ENCODE assay signal across 7 cellular contexts in the genomic region with DNA sequence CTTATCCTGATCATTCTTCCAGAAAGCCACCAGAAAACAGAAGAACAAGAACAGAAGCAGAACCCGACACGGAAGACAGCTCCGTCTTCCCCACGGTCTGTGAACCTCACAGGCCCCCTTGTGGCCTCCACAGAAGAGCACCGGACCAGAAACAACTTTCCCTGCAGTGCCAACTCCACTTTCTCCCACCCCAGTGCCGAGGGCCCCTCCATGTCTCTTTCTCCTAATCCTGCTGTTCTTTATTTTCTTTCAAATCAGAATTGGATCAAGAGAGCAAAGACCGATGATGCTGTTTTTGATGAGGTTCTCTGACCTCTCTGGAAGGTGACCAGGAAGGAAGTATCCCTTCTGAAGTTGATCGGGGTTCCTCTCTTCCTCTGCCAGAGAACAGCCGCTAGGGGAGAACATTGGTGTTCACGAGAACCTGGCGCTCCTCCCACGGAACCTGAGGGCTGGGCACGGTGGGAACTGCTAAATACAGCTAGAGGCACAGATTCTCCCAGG. TPM values are rescaled to one million over a fixed set of nuclear protein-coding genes. Genes with fewer than 3 reads are reported as not detected.
DNase-seq lines count a peak whose midpoint lies in the region; ATAC-seq, FAIRE-seq and TF ChIP-seq lines count a peak whose summit lies in the region.

No MANE protein-coding gene starts in this region.

- H3K79me2 ChIP-seq in DND-41 (ENCODE audit: insufficient read depth, low read length) (no peaks in the 10 kb centered on the region), endothelial cell of umbilical vein (ENCODE audit: control insufficient read depth, insufficient read depth, low read length) (no peaks in the 10 kb centered on the region)

- CTCF ChIA-PET in endothelial cell of umbilical vein (lab: Charles Lee) = interaction anchor here (0.5 to 4.7 kb wide), 23 partner anchors 9 to 855 kb away, joined by 3 to 95 read pairs (median 4); no protein-coding TSS in a partner anchor

- H2AFZ ChIP-seq in DND-41 (ENCODE audit: low read depth, low read length) (no peak overlapping the region), endothelial cell of umbilical vein (ENCODE audit: low read depth, low read length) (no peak overlapping the region)

- H3K27me3 Mint-ChIP-seq in nephron progenitor cell (ENCODE audit: low read depth, poor library complexity) = peaks cover 34% of the 10 kb centered on the region

- H3K4me1 ChIP-seq in DND-41 (ENCODE audit: insufficient read depth, low read length) (no peaks in the 10 kb centered on the region), SJCRH30 (peaks cover 22% of the 10 kb centered on the region), endothelial cell of umbilical vein (ENCODE audit: control insufficient read depth, extremely low read depth, insufficient read depth, low read length) (no peaks in the 10 kb centered on the region)

- H4K20me1 ChIP-seq in DND-41 (ENCODE audit: insufficient read depth, low read length) = no peaks in the 10 kb centered on the region
- no peaks in the 10 kb centered on the region for H4K20me1 ChIP-seq in endothelial cell of umbilical vein (replicated peaks; ENCODE audit: control insufficient read depth, extremely low read depth, insufficient read depth, low read length)

- no peak overlapping the region for H3K27ac Mint-ChIP-seq in nephron progenitor cell

- H3K27me3 ChIP-seq in DND-41 (ENCODE audit: insufficient read depth, low read length, poor library complexity) (peaks cover 24% of the 10 kb centered on the region), SJCRH30 (no peaks in the 10 kb centered on the region), endothelial cell of umbilical vein (ENCODE audit: control insufficient read depth in 2 of 2, insufficient read depth in 2 of 2, low read length in 2 of 2) (peaks cover 15 to 24% of the 10 kb centered on the region in 2 experiments)

- no peaks in the 10 kb centered on the region for H3K36me3 Mint-ChIP-seq in nephron progenitor cell (ENCODE audit: low read depth)

- intact Hi-C loops in endothelial cell of umbilical vein (cut with micrococcal nuclease) = loop anchor here (1.0 kb wide), 1 partner anchor 39 kb away; no protein-coding TSS in a partner anchor

- no peaks in the 10 kb centered on the region for H3K9me1 ChIP-seq in endothelial cell of umbilical vein (replicated peaks; ENCODE audit: control insufficient read depth, extremely low read depth, insufficient read depth, low read length)

- peak; percentile 53 for TF ChIP-seq CTCF in DND-41 (IDR thresholded peaks at IDR 0.05; ENCODE audit: borderline replicate concordance, extremely low read depth, low read length, poor library complexity, severe bottlenecking)
- peak; percentile 60 to 81 for TF ChIP-seq CTCF in endothelial cell of umbilical vein (IDR thresholded peaks at IDR 0.05; ENCODE audit: extremely low read depth in 1 of 2, insufficient read depth in 1 of 2, low read depth in 1 of 2, low read length in 2 of 2)
- peak; percentile 58 for TF ChIP-seq CTCF in nephron progenitor cell (IDR thresholded peaks at IDR 0.05)

- peak; percentile 13 for DNase-seq in DND-41
- DNase-seq in HS-27A (ENCODE audit: low read depth) = peak; percentile 34
- DNase-seq in SJCRH30 = peak; percentile 47 to 66
- DNase-seq in endothelial cell of umbilical vein (ENCODE audit: low read depth, low spot score) = peak; percentile 56
- DNase-seq in nephron progenitor cell = peak; percentile 34
- DNase-seq in GDM1 (lab: John Stamatoyannopoulos, UW) = no peak

- no peak for TF ChIP-seq POLR2A in endothelial cell of umbilical vein (IDR thresholded peaks at IDR 0.05; ENCODE audit: low read depth, low read length)

- H3K9ac ChIP-seq in DND-41 (ENCODE audit: low read depth, low read length) = no peak overlapping the region
- no peak overlapping the region for H3K9ac ChIP-seq in endothelial cell of umbilical vein (replicated peaks; ENCODE audit: extremely low read depth, insufficient read depth, low read length)

- BruUV-seq in endothelial cell of umbilical vein (replicated peaks; lab: Mats Ljungman, UMichigan) = no TSS peak

- no peaks in the 10 kb centered on the region for H3K9me3 ChIP-seq in DND-41 (ENCODE audit: insufficient read depth, low read length, severe bottlenecking)
- peaks cover 5% of the 10 kb centered on the region; the same call in 1 of the 2 replicates for H3K9me3 ChIP-seq in SJCRH30 (replicated peaks)
- no peaks in the 10 kb centered on the region for H3K9me3 ChIP-seq in endothelial cell of umbilical vein (replicated peaks; ENCODE audit: control insufficient read depth, insufficient read depth, low read length)

- peaks cover 5% of the 10 kb centered on the region for H3K9me3 Mint-ChIP-seq in nephron progenitor cell

- peak; percentile 44; the same call in 1 of the 3 replicates for ATAC-seq in DND-41 (ENCODE audit: insufficient read depth, low read depth)
- no peak for ATAC-seq in GM19395 (IDR thresholded peaks at IDR 0.05; ENCODE audit: unreplicated experiment)

- peak; percentile 69 for FAIRE-seq in endothelial cell of umbilical vein (lab: Jason Lieb, UNC)

- no peak overlapping the region for H3K27ac ChIP-seq in DND-41 (ENCODE audit: low read length)
- H3K27ac ChIP-seq in SJCRH30 = no peak overlapping the region
- H3K27ac ChIP-seq in endothelial cell of umbilical vein (ENCODE audit: insufficient read depth, low read depth, low read length) = no peak overlapping the region

- H3K4me1 Mint-ChIP-seq in nephron progenitor cell = no peaks in the 10 kb centered on the region

- H3K36me3 ChIP-seq in DND-41 (ENCODE audit: insufficient read depth, low read length) (no peaks in the 10 kb centered on the region), SJCRH30 (no peaks in the 10 kb centered on the region), endothelial cell of umbilical vein (ENCODE audit: control insufficient read depth in 2 of 2, extremely low read depth in 1 of 2, insufficient read depth in 2 of 2, low read length in 2 of 2) (no peaks in the 10 kb centered on the region)

- dilution Hi-C loops in endothelial cell of umbilical vein (cut with MboI; ENCODE audit: extremely low pct_ligation_motif_present, low sequenced_read_pairs) = no loop called here

- POLR2A ChIA-PET in endothelial cell of umbilical vein (lab: Charles Lee) = no interaction called here

- no peak overlapping the region for H3K4me3 Mint-ChIP-seq in nephron progenitor cell

- no peak overlapping the region for H3K4me3 ChIP-seq in DND-41 (ENCODE audit: low read depth in 1 of 2, low read length in 2 of 2)
- H3K4me3 ChIP-seq in SJCRH30 = no peak overlapping the region
- H3K4me3 ChIP-seq in endothelial cell of umbilical vein (replicated peaks in 1 of 3; ENCODE audit: insufficient read depth in 1 of 3, low read depth in 1 of 3, low read length in 3 of 3) = no peak overlapping the region

- no peak overlapping the region for H3K4me2 ChIP-seq in DND-41 (ENCODE audit: insufficient read depth, low read length)
- H3K4me2 ChIP-seq in endothelial cell of umbilical vein (ENCODE audit: insufficient read depth, low read length) = no peak overlapping the region

TF ChIP-seq in endothelial cell of umbilical vein, 7 proteins besides CTCF, POLR2A, EP300 and RAD21:
- TF ChIP-seq POLR2AphosphoS5 (IDR thresholded peaks at IDR 0.05; ENCODE audit: insufficient read depth, low read depth, low read length) = no peak

RNA-seq across cellular contexts. Expression of gene CTTNBP2NL, which starts 58.9 kb away (rescaled TPM):
- 12.1 and 13.2 TPM in 2 replicates for total RNA-seq in SJCRH30 (2014; rRNA removed; shearing (Covaris generic))
- 94.4 and 96.4 TPM in 2 replicates for total RNA-seq in endothelial cell of umbilical vein
- 20.4 and 21.5 TPM in 2 replicates for polyA plus RNA-seq in endothelial cell of umbilical vein
- polyA plus RNA-seq in endothelial cell of umbilical vein (2011; cell fraction: cytosol; rRNA removed) = 15.9 and 18.5 TPM in 2 replicates
- 34.4 and 39.8 TPM in 2 replicates for polyA plus RNA-seq in endothelial cell of umbilical vein (2011; cell fraction: nucleus; rRNA removed)
- 35.1 and 46.6 TPM in 2 replicates for polyA plus RNA-seq in endothelial cell of umbilical vein (2012)
- polyA minus RNA-seq in endothelial cell of umbilical vein = 71.0 and 82.9 TPM in 2 replicates
- 5.3 TPM for polyA minus RNA-seq in endothelial cell of umbilical vein (2011; cell fraction: cytosol; rRNA and poly(A)+ RNA removed)
- polyA minus RNA-seq in endothelial cell of umbilical vein (2011; cell fraction: nucleus; rRNA and poly(A)+ RNA removed) = 75.0 and 91.5 TPM in 2 replicates
